In genomic region chr1:2003564-2004131, GRCh38 we compare ENCODE assay signal across 9 cellular contexts. TPM values are rescaled to one million over a fixed set of nuclear protein-coding genes. Genes with fewer than 3 reads are reported as not detected.
DNase-seq lines count a peak whose midpoint lies in the region; ATAC-seq, FAIRE-seq and TF ChIP-seq lines count a peak whose summit lies in the region.
"Had no signal": no experiment of that assay in that cellular context is flagged by ENCODE, and none has a peak within 500 bp of the region (broad histone marks: within the 10 kb centered on the region; RNA-seq: fewer than 3 reads in every experiment).

A gene with protein sequence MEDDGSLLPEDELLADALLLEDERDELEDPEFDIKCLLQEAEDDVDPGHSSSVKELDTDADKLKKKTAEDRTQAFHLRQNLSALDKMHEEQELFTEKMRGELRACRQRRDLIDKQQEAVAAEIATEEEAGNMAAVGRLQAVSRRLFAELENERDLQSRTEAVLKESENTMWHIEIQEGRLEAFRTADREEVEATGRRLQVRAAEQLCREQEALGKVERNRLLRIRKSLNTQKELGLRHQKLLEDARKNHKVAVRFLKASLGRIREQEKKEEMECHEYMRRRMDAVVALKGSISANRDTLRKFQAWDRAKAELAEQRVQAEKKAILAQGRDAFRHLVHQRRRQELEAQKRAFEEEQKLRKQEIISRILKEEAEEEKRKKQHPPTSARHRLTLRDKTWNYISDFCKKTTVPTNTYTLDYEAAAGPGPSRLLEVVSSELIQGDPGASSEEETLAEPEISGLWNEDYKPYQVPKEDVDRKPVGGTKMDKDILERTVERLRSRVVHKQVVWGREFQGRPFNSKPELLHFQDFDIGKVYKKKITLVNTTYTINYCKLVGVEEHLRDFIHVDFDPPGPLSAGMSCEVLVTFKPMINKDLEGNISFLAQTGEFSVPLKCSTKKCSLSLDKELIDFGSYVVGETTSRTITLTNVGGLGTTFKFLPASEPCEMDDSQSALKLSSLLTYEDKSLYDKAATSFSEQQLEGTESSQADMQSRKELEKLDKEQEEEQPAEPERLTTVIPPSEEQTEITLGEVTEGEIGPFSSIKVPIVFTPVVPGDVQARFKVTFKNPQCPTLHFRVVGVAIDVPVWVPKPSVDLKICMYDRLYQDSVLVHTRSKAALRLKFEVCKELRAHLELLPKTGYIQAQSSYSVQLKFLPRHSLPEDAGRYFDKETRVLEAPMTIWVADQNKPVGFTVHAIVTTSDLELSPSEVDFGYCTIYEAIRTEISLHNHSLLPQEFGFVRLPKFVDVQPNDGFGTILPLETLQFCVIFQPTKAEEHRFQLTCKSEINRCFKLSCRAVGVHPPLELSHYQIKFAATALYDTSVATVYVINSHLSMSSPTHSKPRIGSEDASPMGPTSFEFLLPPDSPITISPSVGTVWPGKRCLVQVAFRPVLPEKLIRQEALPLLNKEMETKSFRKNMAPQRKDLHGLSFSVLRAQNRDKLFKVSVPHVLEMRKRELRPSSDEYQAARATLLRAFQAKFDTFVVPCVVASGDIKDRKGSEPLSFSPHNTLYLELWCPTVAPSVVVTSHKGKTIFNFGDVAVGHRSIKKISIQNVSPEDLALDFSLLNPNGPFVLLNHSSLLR (N-terminal part only) (minus strand): TSS chr1:2003786. CDS start chr1:1990956, 12,830 bp downstream.

- H3K4me1 Mint-ChIP-seq in activated naive CD8-positive, alpha-beta T cell treated with anti-CD3 and anti-CD28 coated beads, Interleukin-2, amount 10 ng/mL, durations not matched to agents 7 days and 5 days, result no peaks in the 10 kb centered on the region
- no peaks in the 10 kb centered on the region for H3K4me1 Mint-ChIP-seq in effector memory CD8-positive, alpha-beta T cell (ENCODE audit: low read depth in 2 of 2)

- no peak within 1 kb of the TSS for H3K4me3 Mint-ChIP-seq in activated naive CD8-positive, alpha-beta T cell treated with anti-CD3 and anti-CD28 coated beads, Interleukin-2, amount 10 ng/mL, durations not matched to agents 7 days and 5 days
- H3K4me3 Mint-ChIP-seq in effector memory CD8-positive, alpha-beta T cell, result no peak within 1 kb of the TSS

- POLR2A ChIA-PET in activated naive CD8-positive, alpha-beta T cell treated with anti-CD3 and anti-CD28 coated beads, Interleukin-2, amount 10 ng/mL, durations not matched to agents 7 days and 5 days (lab: Charles Lee), result no interaction called here

- H3K9me3 Mint-ChIP-seq in activated naive CD8-positive, alpha-beta T cell treated with anti-CD3 and anti-CD28 coated beads, Interleukin-2, amount 10 ng/mL, durations not matched to agents 7 days and 5 days, result no peaks in the 10 kb centered on the region
- H3K9me3 Mint-ChIP-seq in effector memory CD8-positive, alpha-beta T cell, result no peaks in the 10 kb centered on the region

- no peak within 1 kb of the TSS for H3K27ac Mint-ChIP-seq in activated naive CD8-positive, alpha-beta T cell treated with anti-CD3 and anti-CD28 coated beads, Interleukin-2, amount 10 ng/mL, durations not matched to agents 7 days and 5 days
- no peak within 1 kb of the TSS for H3K27ac Mint-ChIP-seq in effector memory CD8-positive, alpha-beta T cell

- TF ChIP-seq POLR2A in GM12891 (IDR thresholded peaks at IDR 0.05; ENCODE audit: low read depth, low read length), result no peak
- no peak for TF ChIP-seq POLR2A in H54 (IDR thresholded peaks at IDR 0.05; ENCODE audit: low read depth, low read length)

- no peak for FAIRE-seq in GM12891 (lab: Jason Lieb, UNC)
- FAIRE-seq in H54 (lab: Jason Lieb, UNC), result no peak

- peaks cover 32% of the 10 kb centered on the region for H3K27me3 ChIP-seq in upper lobe of right lung

- DNase-seq in Right ventricle myocardium inferior (ENCODE audit: missing footprints), result peak; percentile 55
- DNase-seq in cardiac septum (ENCODE audit: low spot score), result no peak
- peak; percentile 51 for DNase-seq in activated naive CD8-positive, alpha-beta T cell treated with anti-CD3 and anti-CD28 coated beads, Interleukin-2, amount 10 ng/mL, durations not matched to agents 7 days and 5 days
- peak; percentile 78 for DNase-seq in upper lobe of right lung
- DNase-seq in GM12891 (ENCODE audit: insufficient read length, low spot score), result no peak
- no peak for DNase-seq in effector memory CD8-positive, alpha-beta T cell
- no peak for DNase-seq in H54 (ENCODE audit: insufficient read length, low spot score)
- DNase-seq: activated CD4-positive, alpha-beta T cell treated with anti-CD3 and anti-CD28 coated beads, Interleukin-2, amount 50 U/mL, for 1 hour had no signal

- H3K36me3 Mint-ChIP-seq in activated naive CD8-positive, alpha-beta T cell treated with anti-CD3 and anti-CD28 coated beads, Interleukin-2, amount 10 ng/mL, durations not matched to agents 7 days and 5 days, result no peaks in the 10 kb centered on the region
- peaks cover 2% of the 10 kb centered on the region for H3K36me3 Mint-ChIP-seq in effector memory CD8-positive, alpha-beta T cell (ENCODE audit: insufficient read depth)

- no peak within 1 kb of the TSS for H3K27ac ChIP-seq in upper lobe of right lung

- TF ChIP-seq CTCF in upper lobe of right lung (IDR thresholded peaks at IDR 0.05), result no peak

- no peaks in the 10 kb centered on the region for H3K9me3 ChIP-seq in iPS-18c (ENCODE audit: control insufficient read depth, insufficient read depth, low read length)
- no peaks in the 10 kb centered on the region for H3K9me3 ChIP-seq in upper lobe of right lung

- peaks cover 50% of the 10 kb centered on the region for H3K27me3 Mint-ChIP-seq in activated naive CD8-positive, alpha-beta T cell treated with anti-CD3 and anti-CD28 coated beads, Interleukin-2, amount 10 ng/mL, durations not matched to agents 7 days and 5 days
- H3K27me3 Mint-ChIP-seq in effector memory CD8-positive, alpha-beta T cell, result peaks cover 38 to 69% of the 10 kb centered on the region in 2 donors

- H3K4me3 ChIP-seq in iPS-18c (ENCODE audit: insufficient read depth, low read depth, low read length) (peak within 1 kb of the TSS; percentile 47; the same call in 1 of the 2 replicates), upper lobe of right lung (no peak within 1 kb of the TSS)

- H3K4me1 ChIP-seq in upper lobe of right lung, result peaks cover 4% of the 10 kb centered on the region

- intact Hi-C loops in Right ventricle myocardium inferior (cut with DNase I), result no loop called here
- intact Hi-C loops in cardiac septum (cut with DNase I), result no loop called here
- intact Hi-C loops in upper lobe of right lung (cut with DNase I), result no loop called here

- ATAC-seq in Right ventricle myocardium inferior (no peak), upper lobe of right lung (peak; percentile 72)
- peak; percentile 56 for ATAC-seq in activated naive CD8-positive, alpha-beta T cell treated with anti-CD3 and anti-CD28 coated beads, Interleukin-2, amount 10 ng/mL, durations not matched to agents 7 days and 5 days (ENCODE audit: low read depth)
- ATAC-seq in effector memory CD8-positive, alpha-beta T cell (replicated peaks), result no peak

- no peaks in the 10 kb centered on the region for H3K36me3 ChIP-seq in upper lobe of right lung

TF ChIP-seq in GM12891, 5 proteins besides CTCF, POLR2A, EP300 and RAD21:
- TF ChIP-seq TAF1 (IDR thresholded peaks at IDR 0.05; ENCODE audit: low read depth, low read length) (no peak), PAX5 (IDR thresholded peaks at IDR 0.05; ENCODE audit: insufficient read depth, low read length, severe bottlenecking) (no peak), SPI1 (IDR thresholded peaks at IDR 0.05; ENCODE audit: low read depth, low read length) (no peak), POLR2AphosphoS5 (IDR thresholded peaks at IDR 0.05; ENCODE audit: low read depth, low read length) (no peak), POU2F2 (IDR thresholded peaks at IDR 0.05; ENCODE audit: low read depth, low read length) (no peak)

RNA-seq across cellular contexts. Expression of the gene that starts here (rescaled TPM):
- total RNA-seq in Right ventricle myocardium inferior (not detected), cardiac septum (not detected), upper lobe of right lung (0.35 TPM)
- total RNA-seq in activated naive CD8-positive, alpha-beta T cell treated with anti-CD3 and anti-CD28 coated beads, Interleukin-2, amount 10 ng/mL, durations not matched to agents 7 days and 5 days, result not detected
- not detected for polyA plus RNA-seq in GM12891 (2012; ENCODE audit: low read depth, missing spikeins)

Comparison
In these comparisons a context has a peak if more than half of its experiments do, and no peak if none do; other contexts are left out.
1. Peak in DNase-seq in Right ventricle myocardium inferior; RNA of the gene not detected or under 1 TPM.
2. Peak in DNase-seq and ATAC-seq in activated naive CD8-positive, alpha-beta T cell treated with anti-CD3 and anti-CD28 coated beads, Interleukin-2, amount 10 ng/mL, durations not matched to agents 7 days and 5 days; RNA of the gene not detected or under 1 TPM.
3. Peak in DNase-seq and ATAC-seq in upper lobe of right lung; RNA of the gene not detected or under 1 TPM.